In genomic region chr10:93614101-93614825, GRCh38 we compare ENCODE assay signal across 24 cellular contexts. TPM values are rescaled to one million over a fixed set of nuclear protein-coding genes. Genes with fewer than 3 reads are reported as not detected.
DNase-seq lines count a peak whose midpoint lies in the region; ATAC-seq, FAIRE-seq and TF ChIP-seq lines count a peak whose summit lies in the region.
"Had no signal": no experiment of that assay in that cellular context is flagged by ENCODE, and none has a peak within 500 bp of the region (broad histone marks: within the 10 kb centered on the region; RNA-seq: fewer than 3 reads in every experiment).

No MANE protein-coding gene starts in this region.

- CTCF ChIA-PET in HepG2 (lab: Yijun Ruan, JAX; ENCODE audit: low intra/inter-chr PET ratio, low total read pairs): no interaction called here
- CTCF ChIA-PET in K562 (lab: Yijun Ruan, JAX; ENCODE audit: low intra/inter-chr PET ratio): no interaction called here

- H3K27ac ChIP-seq in HepG2 (ENCODE audit: extremely low read length, insufficient read depth, low read length): no peak overlapping the region
- no peak overlapping the region for H3K27ac ChIP-seq in right lobe of liver
- H3K27ac ChIP-seq in K562 (ENCODE audit: extremely low read depth, low read depth, low read length): no peak overlapping the region
- H3K27ac ChIP-seq in neural progenitor cell: no peak overlapping the region
- H3K27ac ChIP-seq in kidney (ENCODE audit: low read depth in 2 of 2, low read length in 2 of 2): no peak overlapping the region
- H3K27ac ChIP-seq in dorsolateral prefrontal cortex: no peak overlapping the region
- H3K27ac ChIP-seq: 22Rv1, GM23248 had no signal

- WGBS in HepG2 (ENCODE audit: low lambda C conversion rate): 40% methylated on average over 7 of the region's 7 CpGs
- WGBS in right lobe of liver (ENCODE audit: insufficient coverage, low coverage, low lambda C conversion rate, missing lambda C conversion rate): 77% methylated on average over 5 of the region's 7 CpGs
- WGBS in K562 (ENCODE audit: insufficient coverage, low coverage, missing lambda C conversion rate): 7% methylated on average over 5 of the region's 7 CpGs

- H3K27ac Mint-ChIP-seq in neural progenitor cell: peak overlapping the region; percentile 47
- H3K27ac Mint-ChIP-seq: CD4-positive, alpha-beta memory T cell had no signal

- H3K9me3 Mint-ChIP-seq in neural progenitor cell: no peaks in the 10 kb centered on the region
- H3K9me3 Mint-ChIP-seq: CD4-positive, alpha-beta memory T cell had no signal

- H3K9ac ChIP-seq in HepG2 (ENCODE audit: insufficient read depth, low read depth, low read length): no peak overlapping the region
- no peak overlapping the region for H3K9ac ChIP-seq in K562 (ENCODE audit: insufficient read depth in 1 of 2, low read depth in 2 of 2, low read length in 2 of 2)
- no peak overlapping the region for H3K9ac ChIP-seq in neural progenitor cell
- no peak overlapping the region for H3K9ac ChIP-seq in kidney (ENCODE audit: low read length in 2 of 2)
- H3K9ac ChIP-seq: BLaER1 treated with 17β-estradiol and CSF1 and Interleukin-3, amounts not matched to agents 10 nM and 100 nM; GM23248 had no signal

- no peaks in the 10 kb centered on the region for H3K79me2 ChIP-seq in HepG2 (ENCODE audit: insufficient read depth, low read length)
- H3K79me2 ChIP-seq in K562 (ENCODE audit: control insufficient read depth, insufficient read depth, low read length): no peaks in the 10 kb centered on the region
- H3K79me2 ChIP-seq in neural progenitor cell (ENCODE audit: low read depth): no peaks in the 10 kb centered on the region

- peaks cover 4% of the 10 kb centered on the region for H3K27me3 Mint-ChIP-seq in neural progenitor cell (ENCODE audit: insufficient read depth, low read depth)

- TF ChIP-seq POLR2A in HepG2 (IDR thresholded peaks at IDR 0.05; ENCODE audit: insufficient read depth in 1 of 2, low read depth in 2 of 2, low read length in 2 of 2) (no peak), right lobe of liver (IDR thresholded peaks at IDR 0.05) (no peak), K562 (conservative IDR thresholded peaks at IDR 0.05) (no peak)

- H3K4me1 Mint-ChIP-seq in neural progenitor cell: peaks cover 24% of the 10 kb centered on the region

- H3K27me3 ChIP-seq in HepG2 (ENCODE audit: control insufficient read depth in 1 of 2, insufficient read depth in 2 of 2, low read length in 2 of 2): no peaks in the 10 kb centered on the region; a peak in 1 of 5 replicates
- H3K27me3 ChIP-seq in right lobe of liver: no peaks in the 10 kb centered on the region
- H3K27me3 ChIP-seq in K562 (ENCODE audit: control insufficient read depth in 2 of 2, insufficient read depth in 2 of 2, low read length in 2 of 2): peaks cover 4 to 14% of the 10 kb centered on the region in 2 experiments; a peak in 3 of 5 replicates
- no peaks in the 10 kb centered on the region for H3K27me3 ChIP-seq in neural progenitor cell
- H3K27me3 ChIP-seq in dorsolateral prefrontal cortex: peaks cover 0 to 4% (median 0%) of the 10 kb centered on the region in 45 donors
- H3K27me3 ChIP-seq: BE2C; BLaER1 treated with 17β-estradiol and CSF1 and Interleukin-3, amounts not matched to agents 10 nM and 100 nM had no signal

- H3K36me3 ChIP-seq in HepG2 (replicated peaks in 1 of 2; ENCODE audit: control insufficient read depth in 1 of 2, insufficient read depth in 2 of 2, low read length in 2 of 2) (no peaks in the 10 kb centered on the region), right lobe of liver (no peaks in the 10 kb centered on the region), K562 (ENCODE audit: control insufficient read depth, insufficient read depth, low read length) (no peaks in the 10 kb centered on the region), neural progenitor cell (no peaks in the 10 kb centered on the region), kidney (ENCODE audit: control insufficient read depth in 1 of 2, insufficient read depth in 2 of 2, low read length in 2 of 2) (no peaks in the 10 kb centered on the region)
- H3K36me3 ChIP-seq: BE2C; BLaER1 treated with 17β-estradiol and CSF1 and Interleukin-3, amounts not matched to agents 10 nM and 100 nM had no signal

- no peaks in the 10 kb centered on the region for H4K20me1 ChIP-seq in HepG2 (ENCODE audit: insufficient read depth, low read length)
- no peaks in the 10 kb centered on the region for H4K20me1 ChIP-seq in K562 (replicated peaks; ENCODE audit: control insufficient read depth, insufficient read depth, low read length)
- H4K20me1 ChIP-seq in neural progenitor cell (ENCODE audit: low read depth): no peaks in the 10 kb centered on the region
- H4K20me1 ChIP-seq: BLaER1 treated with 17β-estradiol and CSF1 and Interleukin-3, amounts not matched to agents 10 nM and 100 nM had no signal

- H2AFZ ChIP-seq in HepG2 (ENCODE audit: low read length) (no peak overlapping the region), K562 (ENCODE audit: low read depth, low read length) (no peak overlapping the region), neural progenitor cell (replicated peaks) (no peak overlapping the region)
- H2AFZ ChIP-seq: GM23248 had no signal

- in situ Hi-C loops in HepG2 (cut with HindIII; ENCODE audit: extremely low pct_ligation_motif_present, low pct_unique_long_range_greater_than_20kb) (no loop called here), K562 (cut with MboI) (no loop called here)

- H3K36me3 Mint-ChIP-seq in neural progenitor cell: no peaks in the 10 kb centered on the region
- H3K36me3 Mint-ChIP-seq: CD4-positive, alpha-beta memory T cell had no signal

- TF ChIP-seq EP300 in HepG2 (IDR thresholded peaks at IDR 0.05; ENCODE audit: low read depth in 2 of 2, low read length in 2 of 2): peak in 1 of 2 experiments; percentile 62; a peak in 1 of 4 replicates
- no peak for TF ChIP-seq EP300 in HepG2 (CRISPR knock-in tag; IDR thresholded peaks at IDR 0.05; ENCODE audit: borderline replicate concordance)
- TF ChIP-seq EP300 in K562 (IDR thresholded peaks at IDR 0.05; ENCODE audit: low read length): no peak

- H3K4me1 ChIP-seq in HepG2 (ENCODE audit: insufficient read depth, low read length): peaks cover 30% of the 10 kb centered on the region
- no peaks in the 10 kb centered on the region for H3K4me1 ChIP-seq in right lobe of liver
- H3K4me1 ChIP-seq in K562 (replicated peaks in 1 of 2; ENCODE audit: control insufficient read depth in 2 of 2, insufficient read depth in 2 of 2, low read length in 2 of 2): no peaks in the 10 kb centered on the region
- peaks cover 19% of the 10 kb centered on the region for H3K4me1 ChIP-seq in neural progenitor cell
- no peaks in the 10 kb centered on the region for H3K4me1 ChIP-seq in kidney (ENCODE audit: control insufficient read depth in 1 of 2, insufficient read depth in 1 of 2, low read depth in 1 of 2, low read length in 2 of 2)
- H3K4me1 ChIP-seq: BE2C had no signal

- FAIRE-seq in HepG2 (lab: Jason Lieb, UNC) (peak; percentile 67), K562 (lab: Jason Lieb, UNC) (no peak), kidney (lab: Jason Lieb, UNC) (no peak)
- FAIRE-seq: A204.1, G401.6, H1 had no signal

- ATAC-seq in HepG2: peak; percentile 82
- no peak for ATAC-seq in right lobe of liver
- ATAC-seq in K562: no peak

- H3K4me3 Mint-ChIP-seq in neural progenitor cell: no peak overlapping the region
- H3K4me3 Mint-ChIP-seq: CD4-positive, alpha-beta memory T cell had no signal

- H3K9me1 ChIP-seq in K562 (ENCODE audit: control insufficient read depth, insufficient read depth, low read length): no peaks in the 10 kb centered on the region

- H3K9me3 ChIP-seq in HepG2 (ENCODE audit: low read length) (no peaks in the 10 kb centered on the region), right lobe of liver (no peaks in the 10 kb centered on the region), K562 (replicated peaks; ENCODE audit: control insufficient read depth, insufficient read depth, low read depth, low read length) (no peaks in the 10 kb centered on the region), neural progenitor cell (ENCODE audit: low read depth) (no peaks in the 10 kb centered on the region), kidney (ENCODE audit: control insufficient read depth in 1 of 2, low read length in 2 of 2) (no peaks in the 10 kb centered on the region)
- H3K9me3 ChIP-seq: BE2C; BLaER1 treated with 17β-estradiol and CSF1 and Interleukin-3, amounts not matched to agents 10 nM and 100 nM had no signal

- DNase-seq in HepG2 (ENCODE audit: low spot score) (no peak), right lobe of liver (no peak), NCI-H82 (lab: John Stamatoyannopoulos, UW) (peak; percentile 93), K562 (ENCODE audit: extremely low read depth in 1 of 4, low spot score in 3 of 4) (no peak), neural progenitor cell (ENCODE audit: low spot score) (no peak), kidney (no peak), amniotic stem cell (lab: John Stamatoyannopoulos, UW) (no peak), dorsolateral prefrontal cortex (no peak)
- DNase-seq: ACHN; AML-193; BE2C; Calu3; CD4-positive, alpha-beta memory T cell; COR-L47; DMS153; DND-41; GM23248; H7; HCEC 1CT had no signal

- peak overlapping the region; percentile 45 for H3K4me2 ChIP-seq in HepG2 (ENCODE audit: low read depth, low read length)
- no peak overlapping the region for H3K4me2 ChIP-seq in K562 (ENCODE audit: insufficient read depth, low read length)
- no peak overlapping the region for H3K4me2 ChIP-seq in neural progenitor cell

- intact Hi-C loops in HepG2 (cut with micrococcal nuclease; ENCODE audit: unreplicated experiment) (no loop called here), right lobe of liver (cut with DNase I) (no loop called here), K562 (cut with micrococcal nuclease) (no loop called here), kidney (cut with DNase I) (no loop called here), dorsolateral prefrontal cortex (cut with DNase I) (no loop called here)

- BruUV-seq in HepG2 (replicated peaks; lab: Mats Ljungman, UMichigan) (no TSS peak), K562 (replicated peaks; lab: Mats Ljungman, UMichigan) (no TSS peak)

- POLR2A ChIA-PET in HepG2 (lab: Yijun Ruan, JAX) (no interaction called here), K562 (lab: Yijun Ruan, JAX) (no interaction called here)

- no peak for TF ChIP-seq RAD21 in HepG2 (CRISPR knock-in tag; IDR thresholded peaks at IDR 0.05)
- TF ChIP-seq RAD21 in K562 (CRISPR knock-in tag; conservative IDR thresholded peaks at IDR 0.05 in 1 of 2, IDR thresholded peaks at IDR 0.05 in 1 of 2): no peak

- no peaks in the 10 kb centered on the region for H3F3A ChIP-seq in neural progenitor cell (ENCODE audit: low read depth)

- H3K4me3 ChIP-seq in HepG2 (replicated peaks in 1 of 3; ENCODE audit: insufficient read depth in 1 of 3, low read depth in 2 of 3, low read length in 3 of 3) (no peak overlapping the region), right lobe of liver (no peak overlapping the region), K562 (no peak overlapping the region), neural progenitor cell (no peak overlapping the region), kidney (ENCODE audit: low read length in 2 of 2) (no peak overlapping the region), dorsolateral prefrontal cortex (no peak overlapping the region)
- H3K4me3 ChIP-seq: BLaER1 treated with 17β-estradiol and CSF1 and Interleukin-3, amounts not matched to agents 10 nM and 100 nM; GM23248 had no signal

- no peak for TF ChIP-seq CTCF in HepG2 (CRISPR knock-in tag; IDR thresholded peaks at IDR 0.05)
- TF ChIP-seq CTCF in right lobe of liver (IDR thresholded peaks at IDR 0.05): no peak
- TF ChIP-seq CTCF in K562 (IDR thresholded peaks at IDR 0.05 in 2 of 3, conservative IDR thresholded peaks at IDR 0.05 in 1 of 3; ENCODE audit: insufficient read depth in 2 of 3, low read depth in 1 of 3, low read length in 3 of 3): no peak
- no peak for TF ChIP-seq CTCF in neural progenitor cell (IDR thresholded peaks at IDR 0.05)
- TF ChIP-seq CTCF in kidney (IDR thresholded peaks at IDR 0.05; ENCODE audit: borderline replicate concordance, extremely low read depth, insufficient read depth): no peak
- TF ChIP-seq CTCF in dorsolateral prefrontal cortex (IDR thresholded peaks at IDR 0.05 in 54 of 56, conservative IDR thresholded peaks at IDR 0.05 in 2 of 56; ENCODE audit: low read depth in 1 of 56, partially characterized antibody in 56 of 56): no peak

RNA-seq across cellular contexts. Expression of gene PDE6C, which starts 1.9 kb away (rescaled TPM):
- 0.39 and 0.64 TPM in 2 replicates for total RNA-seq in HepG2 (2016; rRNA removed; fragmentation: Illumina TruSeq; extraction: Trizol)
- 0.18 TPM in 1 of 2 replicates, not detected in the other for total RNA-seq in HepG2 (2016; cell fraction: cytosol; rRNA removed; fragmentation: Illumina TruSeq; extraction: Trizol; ENCODE audit: low read depth)
- 0.43 and 0.73 TPM in 2 replicates for total RNA-seq in HepG2 (2016; cell fraction: insoluble cytoplasmic fraction; rRNA removed; fragmentation: Illumina TruSeq; extraction: Trizol)
- total RNA-seq in HepG2 (2016; cell fraction: membrane; rRNA removed; fragmentation: Illumina TruSeq; extraction: Trizol): 0.21 and 0.68 TPM in 2 replicates
- not detected in 2 replicates for total RNA-seq in HepG2 (2016; cell fraction: nucleus; rRNA removed; fragmentation: Illumina TruSeq; extraction: Trizol)
- polyA plus RNA-seq in HepG2 (2011; rRNA removed): not detected in 2 replicates
- polyA plus RNA-seq in HepG2 (2011; cell fraction: cytosol; rRNA removed): not detected in 2 replicates
- not detected in 2 replicates for polyA plus RNA-seq in HepG2 (2011; cell fraction: nucleus; rRNA removed)
- 0.28 and 0.43 TPM in 2 replicates for polyA plus RNA-seq in HepG2 (2012)
- 0.46 and 1.3 TPM in 2 replicates for polyA plus RNA-seq in HepG2 (2016; cell fraction: cytosol; fragmentation: Illumina TruSeq; extraction: Trizol; ENCODE audit: low read depth)
- polyA plus RNA-seq in HepG2 (2016; cell fraction: insoluble cytoplasmic fraction; fragmentation: Illumina TruSeq; extraction: Trizol; ENCODE audit: low read depth): 0.23 and 0.49 TPM in 2 replicates
- polyA plus RNA-seq in HepG2 (2016; cell fraction: membrane; fragmentation: Illumina TruSeq; extraction: Trizol; ENCODE audit: low read depth): 0.21 and 0.65 TPM in 2 replicates
- polyA plus RNA-seq in HepG2 (2016; cell fraction: nucleus; fragmentation: Illumina TruSeq; extraction: Trizol; ENCODE audit: insufficient read depth, low read depth): 0.27 TPM in 1 of 2 replicates, not detected in the other
- polyA minus RNA-seq in HepG2 (2011; rRNA and poly(A)+ RNA removed; ENCODE audit: low replicate concordance): not detected in 2 replicates
- polyA minus RNA-seq in HepG2 (2011; cell fraction: cytosol; rRNA and poly(A)+ RNA removed): not detected in 2 replicates
- polyA minus RNA-seq in HepG2 (2011; cell fraction: nucleus; rRNA and poly(A)+ RNA removed): 0.12 TPM in 1 of 2 replicates, not detected in the other
- not detected for total RNA-seq in right lobe of liver
- total RNA-seq in K562 (2011; cell fraction: chromatin; rRNA removed; ENCODE audit: low replicate concordance): not detected in 2 replicates
- total RNA-seq in K562 (2011; cell fraction: nucleolus; rRNA removed): not detected in 2 replicates
- total RNA-seq in K562 (2011; cell fraction: nucleoplasm; rRNA removed): not detected in 2 replicates
- not detected in 2 replicates for total RNA-seq in K562 (2014; rRNA removed)
- not detected in 2 replicates for total RNA-seq in K562 (2014; rRNA removed; fragmentation: Illumina TruSeq; extraction: Trizol)
- total RNA-seq in K562 (2015; rRNA removed; fragmentation: Illumina TruSeq; extraction: Trizol): not detected in 2 replicates
- total RNA-seq in K562 (2021): not detected in 2 replicates
- polyA plus RNA-seq in K562 (2011; rRNA removed): not detected in 2 replicates
- not detected in 2 replicates for polyA plus RNA-seq in K562 (2011; cell fraction: cytosol; rRNA removed)
- polyA plus RNA-seq in K562 (2011; cell fraction: nucleus; rRNA removed): not detected in 2 replicates
- 0.19 TPM in 1 of 2 replicates, not detected in the other for polyA plus RNA-seq in K562 (2012)
- polyA plus RNA-seq in K562 (2014; fragmentation: Illumina TruSeq; extraction: Trizol): not detected in 2 replicates
- not detected for polyA plus RNA-seq in K562 (2014; fragmentation: Nextera tagmentation; extraction: Ambion mirVana)
- polyA plus RNA-seq in K562 (2014; rRNA removed): not detected in 2 replicates
- polyA minus RNA-seq in K562 (2011; rRNA and poly(A)+ RNA removed): not detected in 2 replicates
- not detected in 2 replicates for polyA minus RNA-seq in K562 (2011; cell fraction: cytosol; rRNA and poly(A)+ RNA removed)
- not detected in 2 replicates for polyA minus RNA-seq in K562 (2011; cell fraction: nucleus; rRNA and poly(A)+ RNA removed)
- not detected in 2 replicates for total RNA-seq in neural progenitor cell (ENCODE audit: low replicate concordance)
- total RNA-seq in kidney: not detected
- not detected for polyA plus RNA-seq in kidney (ENCODE audit: insufficient read depth, low read depth, low replicate concordance)
- under 1 TPM in 3 of 120 experiments, not detected in 117; 0.13 to 0.16 (median 0.16) TPM for total RNA-seq in dorsolateral prefrontal cortex
- total RNA-seq: Calu3; CD4-positive, alpha-beta memory T cell; GM23248; H1; H7 had no signal
- polyA plus RNA-seq: CD4-positive, alpha-beta memory T cell; GM23248; H1 had no signal

RNA-seq across cellular contexts. Expression of gene RBP4, which starts 13.2 kb away (rescaled TPM):
- total RNA-seq in HepG2 (2016; rRNA removed; fragmentation: Illumina TruSeq; extraction: Trizol) (310 and 642 TPM in 2 replicates), right lobe of liver (1,000 to 10,000 TPM; 4,975 to 8,539 (median 5,621) TPM), K562 (2014; rRNA removed) (not detected in 2 replicates), K562 (2014; rRNA removed; fragmentation: Illumina TruSeq; extraction: Trizol) (not detected in 2 replicates), K562 (2015; rRNA removed; fragmentation: Illumina TruSeq; extraction: Trizol) (not detected in 2 replicates), K562 (2021) (0.91 and 2.0 TPM in 2 replicates), neural progenitor cell (ENCODE audit: low replicate concordance) (0.28 TPM in 1 of 2 replicates, not detected in the other), kidney (77.4 TPM), dorsolateral prefrontal cortex (10 to 100 TPM in 118 of 120 experiments, 1 to 10 TPM in 2; 7.1 to 89.1 (median 40.6) TPM)
- total RNA-seq in HepG2 (2016; cell fraction: cytosol; rRNA removed; fragmentation: Illumina TruSeq; extraction: Trizol; ENCODE audit: low read depth): 113 and 138 TPM in 2 replicates
- 301 and 640 TPM in 2 replicates for total RNA-seq in HepG2 (2016; cell fraction: insoluble cytoplasmic fraction; rRNA removed; fragmentation: Illumina TruSeq; extraction: Trizol)
- total RNA-seq in HepG2 (2016; cell fraction: membrane; rRNA removed; fragmentation: Illumina TruSeq; extraction: Trizol): 174 and 205 TPM in 2 replicates
- total RNA-seq in HepG2 (2016; cell fraction: nucleus; rRNA removed; fragmentation: Illumina TruSeq; extraction: Trizol): 588 and 712 TPM in 2 replicates
- polyA plus RNA-seq in HepG2 (2011; rRNA removed) (931 and 1,080 TPM in 2 replicates), K562 (2011; rRNA removed) (not detected in 2 replicates), K562 (2014; fragmentation: Illumina TruSeq; extraction: Trizol) (not detected in 2 replicates), K562 (2014; fragmentation: Nextera tagmentation; extraction: Ambion mirVana) (not detected), K562 (2014; rRNA removed) (not detected in 2 replicates), kidney (ENCODE audit: insufficient read depth, low read depth, low replicate concordance) (24.3 TPM)
- 1,361 and 1,403 TPM in 2 replicates for polyA plus RNA-seq in HepG2 (2011; cell fraction: cytosol; rRNA removed)
- 575 and 645 TPM in 2 replicates for polyA plus RNA-seq in HepG2 (2011; cell fraction: nucleus; rRNA removed)
- 1,685 and 1,730 TPM in 2 replicates for polyA plus RNA-seq in HepG2 (2012)
- 301 and 378 TPM in 2 replicates for polyA plus RNA-seq in HepG2 (2016; cell fraction: cytosol; fragmentation: Illumina TruSeq; extraction: Trizol; ENCODE audit: low read depth)
- polyA plus RNA-seq in HepG2 (2016; cell fraction: insoluble cytoplasmic fraction; fragmentation: Illumina TruSeq; extraction: Trizol; ENCODE audit: low read depth): 671 and 691 TPM in 2 replicates
- 336 and 408 TPM in 2 replicates for polyA plus RNA-seq in HepG2 (2016; cell fraction: membrane; fragmentation: Illumina TruSeq; extraction: Trizol; ENCODE audit: low read depth)
- 1,909 and 2,130 TPM in 2 replicates for polyA plus RNA-seq in HepG2 (2016; cell fraction: nucleus; fragmentation: Illumina TruSeq; extraction: Trizol; ENCODE audit: insufficient read depth, low read depth)
- polyA minus RNA-seq in HepG2 (2011; rRNA and poly(A)+ RNA removed; ENCODE audit: low replicate concordance): 0.19 and 898 TPM in 2 replicates
- 385 and 416 TPM in 2 replicates for polyA minus RNA-seq in HepG2 (2011; cell fraction: cytosol; rRNA and poly(A)+ RNA removed)
- 128 and 176 TPM in 2 replicates for polyA minus RNA-seq in HepG2 (2011; cell fraction: nucleus; rRNA and poly(A)+ RNA removed)
- total RNA-seq in K562 (2011; cell fraction: chromatin; rRNA removed; ENCODE audit: low replicate concordance): not detected in 2 replicates
- total RNA-seq in K562 (2011; cell fraction: nucleolus; rRNA removed): not detected in 2 replicates
- not detected in 2 replicates for total RNA-seq in K562 (2011; cell fraction: nucleoplasm; rRNA removed)
- not detected in 2 replicates for polyA plus RNA-seq in K562 (2011; cell fraction: cytosol; rRNA removed)
- not detected in 2 replicates for polyA plus RNA-seq in K562 (2011; cell fraction: nucleus; rRNA removed)
- not detected in 2 replicates for polyA plus RNA-seq in K562 (2012)
- polyA minus RNA-seq in K562 (2011; rRNA and poly(A)+ RNA removed): not detected in 2 replicates
- polyA minus RNA-seq in K562 (2011; cell fraction: cytosol; rRNA and poly(A)+ RNA removed): not detected in 2 replicates
- polyA minus RNA-seq in K562 (2011; cell fraction: nucleus; rRNA and poly(A)+ RNA removed): not detected in 2 replicates
- total RNA-seq: CD4-positive, alpha-beta memory T cell; GM23248 had no signal
- polyA plus RNA-seq: CD4-positive, alpha-beta memory T cell had no signal

RNA-seq across cellular contexts. Expression of gene FFAR4, which starts 47.8 kb away (rescaled TPM):
- total RNA-seq in HepG2 (2016; rRNA removed; fragmentation: Illumina TruSeq; extraction: Trizol) (not detected in 2 replicates), right lobe of liver (under 1 TPM; 0.07 to 0.27 (median 0.19) TPM), K562 (2014; rRNA removed) (not detected in 2 replicates), K562 (2014; rRNA removed; fragmentation: Illumina TruSeq; extraction: Trizol) (not detected in 2 replicates), K562 (2015; rRNA removed; fragmentation: Illumina TruSeq; extraction: Trizol) (not detected in 2 replicates), K562 (2021) (not detected in 2 replicates), neural progenitor cell (ENCODE audit: low replicate concordance) (0.04 and 0.06 TPM in 2 replicates), kidney (1.0 TPM), dorsolateral prefrontal cortex (1 to 10 TPM in 102 of 120 experiments, under 1 TPM in 17, not detected in 1; 0.32 to 4.2 (median 1.6) TPM)
- total RNA-seq in HepG2 (2016; cell fraction: cytosol; rRNA removed; fragmentation: Illumina TruSeq; extraction: Trizol; ENCODE audit: low read depth): not detected in 2 replicates
- not detected in 2 replicates for total RNA-seq in HepG2 (2016; cell fraction: insoluble cytoplasmic fraction; rRNA removed; fragmentation: Illumina TruSeq; extraction: Trizol)
- not detected in 2 replicates for total RNA-seq in HepG2 (2016; cell fraction: membrane; rRNA removed; fragmentation: Illumina TruSeq; extraction: Trizol)
- total RNA-seq in HepG2 (2016; cell fraction: nucleus; rRNA removed; fragmentation: Illumina TruSeq; extraction: Trizol): not detected in 2 replicates
- polyA plus RNA-seq in HepG2 (2011; rRNA removed) (0.09 and 0.17 TPM in 2 replicates), K562 (2011; rRNA removed) (not detected in 2 replicates), K562 (2014; fragmentation: Illumina TruSeq; extraction: Trizol) (not detected in 2 replicates), K562 (2014; fragmentation: Nextera tagmentation; extraction: Ambion mirVana) (not detected), K562 (2014; rRNA removed) (not detected in 2 replicates), kidney (ENCODE audit: insufficient read depth, low read depth, low replicate concordance) (0.11 TPM)
- polyA plus RNA-seq in HepG2 (2011; cell fraction: cytosol; rRNA removed): 0.08 TPM in 1 of 2 replicates, not detected in the other
- not detected in 2 replicates for polyA plus RNA-seq in HepG2 (2011; cell fraction: nucleus; rRNA removed)
- not detected in 2 replicates for polyA plus RNA-seq in HepG2 (2012)
- not detected in 2 replicates for polyA plus RNA-seq in HepG2 (2016; cell fraction: cytosol; fragmentation: Illumina TruSeq; extraction: Trizol; ENCODE audit: low read depth)
- not detected in 2 replicates for polyA plus RNA-seq in HepG2 (2016; cell fraction: insoluble cytoplasmic fraction; fragmentation: Illumina TruSeq; extraction: Trizol; ENCODE audit: low read depth)
- polyA plus RNA-seq in HepG2 (2016; cell fraction: membrane; fragmentation: Illumina TruSeq; extraction: Trizol; ENCODE audit: low read depth): not detected in 2 replicates
- polyA plus RNA-seq in HepG2 (2016; cell fraction: nucleus; fragmentation: Illumina TruSeq; extraction: Trizol; ENCODE audit: insufficient read depth, low read depth): not detected in 2 replicates
- polyA minus RNA-seq in HepG2 (2011; rRNA and poly(A)+ RNA removed; ENCODE audit: low replicate concordance): not detected in 2 replicates
- not detected in 2 replicates for polyA minus RNA-seq in HepG2 (2011; cell fraction: cytosol; rRNA and poly(A)+ RNA removed)
- polyA minus RNA-seq in HepG2 (2011; cell fraction: nucleus; rRNA and poly(A)+ RNA removed): 0.77 and 0.87 TPM in 2 replicates
- not detected in 2 replicates for total RNA-seq in K562 (2011; cell fraction: chromatin; rRNA removed; ENCODE audit: low replicate concordance)
- not detected in 2 replicates for total RNA-seq in K562 (2011; cell fraction: nucleolus; rRNA removed)
- not detected in 2 replicates for total RNA-seq in K562 (2011; cell fraction: nucleoplasm; rRNA removed)
- polyA plus RNA-seq in K562 (2011; cell fraction: cytosol; rRNA removed): not detected in 2 replicates
- not detected in 2 replicates for polyA plus RNA-seq in K562 (2011; cell fraction: nucleus; rRNA removed)
- not detected in 2 replicates for polyA plus RNA-seq in K562 (2012)
- not detected in 2 replicates for polyA minus RNA-seq in K562 (2011; rRNA and poly(A)+ RNA removed)
- not detected in 2 replicates for polyA minus RNA-seq in K562 (2011; cell fraction: cytosol; rRNA and poly(A)+ RNA removed)
- polyA minus RNA-seq in K562 (2011; cell fraction: nucleus; rRNA and poly(A)+ RNA removed): not detected in 2 replicates
- total RNA-seq: CD4-positive, alpha-beta memory T cell; GM23248; H1; H7 had no signal
- polyA plus RNA-seq: CD4-positive, alpha-beta memory T cell; GM23248; H1 had no signal

Comparison
In these comparisons a context has a peak if more than half of its experiments do, and no peak if none do; other contexts are left out.
1. Of the 241 proteins assayed by ChIP-seq in both HepG2 and K562: peak only in HepG2: MAFK and ZNF263; only in K562: none; in both: none; in neither: 236; mixed calls (peak in some experiments, not most) for 3.